ENCODE assay signal across 8 cellular contexts in the genomic region with DNA sequence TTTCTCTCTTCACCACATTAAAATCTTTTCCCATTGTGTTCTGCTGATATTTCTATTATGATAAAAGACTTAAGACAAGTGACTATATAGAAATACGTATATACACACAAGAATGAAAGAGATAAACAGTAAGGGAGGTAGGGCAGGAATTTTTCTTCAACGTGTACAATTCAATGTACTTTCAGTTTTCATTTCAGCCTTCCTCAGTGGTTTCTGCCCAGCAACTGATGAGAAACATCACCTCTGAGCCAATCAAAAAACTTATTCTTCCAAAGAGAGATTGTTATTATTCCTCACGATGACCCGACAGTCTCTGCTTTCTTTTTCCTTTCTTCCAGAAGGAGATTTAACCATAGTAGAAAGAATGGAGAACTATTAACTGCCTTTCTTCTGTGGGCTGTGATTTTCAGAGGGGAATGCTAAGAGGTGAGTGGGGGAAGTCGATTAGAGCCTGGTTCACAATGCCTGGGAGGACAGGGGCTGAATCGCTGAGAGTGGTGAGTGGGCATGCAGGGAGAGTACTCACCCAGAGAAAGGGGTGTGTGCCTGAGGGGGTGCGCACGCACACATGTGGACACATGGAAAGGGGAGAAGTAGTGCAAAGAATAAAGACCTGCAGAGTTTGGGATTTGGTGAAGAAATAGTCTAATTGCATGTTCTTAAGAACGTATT. TPM values are rescaled to one million over a fixed set of nuclear protein-coding genes. Genes with fewer than 3 reads are reported as not detected.
DNase-seq lines count a peak whose midpoint lies in the region; ATAC-seq and TF ChIP-seq lines count a peak whose summit lies in the region.

A gene (plus strand): TSS at position 289 of the 672 bp plus-strand sequence. CDS start 3,289 bp downstream, outside the sequence.

- peak; percentile 37 for TF ChIP-seq POLR2A in GM18951 (IDR thresholded peaks at IDR 0.05; ENCODE audit: extremely low read depth, insufficient read depth, insufficient read length)

- H3K9me3 Mint-ChIP-seq in activated CD4-positive, alpha-beta T cell treated with anti-CD3 and anti-CD28 coated beads for 36 hours (ENCODE audit: low read depth) = no peaks in the 10 kb centered on the region

- intact Hi-C loops in activated CD4-positive, alpha-beta T cell treated with anti-CD3 and anti-CD28 coated beads for 36 hours (cut with DNase I, micrococcal nuclease) = loop anchor here (1.0 to 5.0 kb wide), 6 partner anchors 19 to 55 kb away; a partner anchor contains a TSS
- intact Hi-C loops in colonic mucosa (cut with DNase I) = no loop called here

- TF ChIP-seq CTCF in AG09319 (IDR thresholded peaks at IDR 0.05; ENCODE audit: low read depth, low read length) = no peak
- no peak for TF ChIP-seq CTCF in colonic mucosa (IDR thresholded peaks at IDR 0.05)

- DNase-seq in AG09319 (ENCODE audit: extremely low read depth, low read depth) (peak; percentile 22), NCI-H460 (ENCODE audit: extremely low read depth, low read depth) (peak; percentile 63), colonic mucosa (peak; percentile 76)
- peak; percentile 81 for DNase-seq in activated CD4-positive, alpha-beta T cell treated with anti-CD3 and anti-CD28 coated beads for 36 hours
- peak; percentile 72 for DNase-seq in stimulated activated CD4-positive, alpha-beta T cell treated with anti-CD3 and anti-CD28 coated beads, Interleukin-1b, Interleukin-23, amount 100 ng/mL, for 48 hours

- POLR2A ChIA-PET in activated CD4-positive, alpha-beta T cell treated with anti-CD3 and anti-CD28 coated beads for 36 hours (lab: Charles Lee) = no interaction called here

- H3K27ac ChIP-seq in colonic mucosa (peak within 1 kb of the TSS; percentile 80), layer of hippocampus (ENCODE audit: low read depth, low read length) (peak within 1 kb of the TSS; percentile 84)

- H3K27me3 Mint-ChIP-seq in activated CD4-positive, alpha-beta T cell treated with anti-CD3 and anti-CD28 coated beads for 36 hours = no peaks in the 10 kb centered on the region

- H3K4me3 ChIP-seq in colonic mucosa = peak within 1 kb of the TSS; percentile 36

- peaks cover 21% of the 10 kb centered on the region for H3K36me3 Mint-ChIP-seq in activated CD4-positive, alpha-beta T cell treated with anti-CD3 and anti-CD28 coated beads for 36 hours (ENCODE audit: low read depth)

- peak within 1 kb of the TSS; percentile 53 to 95 for H3K9ac ChIP-seq in colonic mucosa (ENCODE audit: low read depth in 2 of 2, low read length in 2 of 2)

- no peaks in the 10 kb centered on the region for H3K9me3 ChIP-seq in colonic mucosa

- CTCF ChIA-PET in activated CD4-positive, alpha-beta T cell treated with anti-CD3 and anti-CD28 coated beads for 36 hours (lab: Charles Lee) = no interaction called here

- peaks cover 48% of the 10 kb centered on the region for H3K4me1 Mint-ChIP-seq in activated CD4-positive, alpha-beta T cell treated with anti-CD3 and anti-CD28 coated beads for 36 hours

- peak within 1 kb of the TSS; percentile 99 for H3K4me3 Mint-ChIP-seq in activated CD4-positive, alpha-beta T cell treated with anti-CD3 and anti-CD28 coated beads for 36 hours

- peak within 1 kb of the TSS; percentile 97 for H3K27ac Mint-ChIP-seq in activated CD4-positive, alpha-beta T cell treated with anti-CD3 and anti-CD28 coated beads for 36 hours

- H3K4me1 ChIP-seq in colonic mucosa = peaks cover 8% of the 10 kb centered on the region

- peak; percentile 82 for ATAC-seq in HG03159 (IDR thresholded peaks at IDR 0.05; ENCODE audit: unreplicated experiment)
- peak; percentile 95 for ATAC-seq in activated CD4-positive, alpha-beta T cell treated with anti-CD3 and anti-CD28 coated beads for 36 hours

- in situ Hi-C loops in GM18951 (cut with MboI; ENCODE audit: low sequenced_read_pairs, unreplicated experiment) = no loop called here

- H3K36me3 ChIP-seq in colonic mucosa = no peaks in the 10 kb centered on the region

- H3K27me3 ChIP-seq in colonic mucosa (no peaks in the 10 kb centered on the region), layer of hippocampus (ENCODE audit: control insufficient read depth, insufficient read depth, low read length) (no peaks in the 10 kb centered on the region)

RNA-seq across cellular contexts. Expression of the gene that starts here (rescaled TPM):
- 11.4 and 12.6 TPM in 2 replicates for total RNA-seq in NCI-H460 (2014; rRNA removed; shearing (Covaris generic))
- 18.4 and 25.3 TPM in 2 replicates for polyA plus RNA-seq in NCI-H460 (2014; cell fraction: nucleus; rRNA removed)
- total RNA-seq in activated CD4-positive, alpha-beta T cell treated with anti-CD3 and anti-CD28 coated beads for 36 hours = 10 to 100 TPM; 31.4 to 33.2 TPM
- 10 to 100 TPM; 24.1 to 29.4 TPM for total RNA-seq in colonic mucosa

Comparison
In these comparisons a context has a peak if more than half of its experiments do, and no peak if none do; other contexts are left out.
1. Peak in every context shown above with its lines: DNase-seq, ATAC-seq, H3K4me3 ChIP-seq and H3K27ac ChIP-seq.
2. DNase-seq: peak in every context shown above with its lines; median percentile 81 in activated CD4-positive, alpha-beta T cell treated with anti-CD3 and anti-CD28 coated beads for 36 hours; 76 in colonic mucosa; 72 in stimulated activated CD4-positive, alpha-beta T cell treated with anti-CD3 and anti-CD28 coated beads, Interleukin-1b, Interleukin-23, amount 100 ng/mL, for 48 hours; 63 in NCI-H460; 22 in AG09319.